32 cellular contexts compared by ENCODE assay signal in genomic region chr20:14801591-14802325, GRCh38.
DNase-seq lines count a peak whose midpoint lies in the region; ATAC-seq, FAIRE-seq and TF ChIP-seq lines count a peak whose summit lies in the region.
"Had no signal": no experiment of that assay in that cellular context is flagged by ENCODE, and none has a peak within 500 bp of the region (broad histone marks: within the 10 kb centered on the region; RNA-seq: fewer than 3 reads in every experiment).

No MANE protein-coding gene starts in this region.

- no peak for TF ChIP-seq POLR2A in GM12878 (IDR thresholded peaks at IDR 0.05; ENCODE audit: low read depth, low read length)

- H3K36me3 ChIP-seq in GM12878 (ENCODE audit: control insufficient read depth in 2 of 2, insufficient read depth in 2 of 2, low read length in 1 of 2) = no peaks in the 10 kb centered on the region
- H3K36me3 ChIP-seq in osteoblast (ENCODE audit: insufficient read depth, low read length) = no peaks in the 10 kb centered on the region
- H3K36me3 ChIP-seq: breast epithelium, gastrocnemius medialis, HAP-1, SJCRH30 had no signal

- no peak for TF ChIP-seq EP300 in GM12878 (IDR thresholded peaks at IDR 0.05; ENCODE audit: borderline replicate concordance in 1 of 2, control insufficient read depth in 1 of 2, low read depth in 2 of 2, low read length in 2 of 2)

- H3K9me3 ChIP-seq in GM12878 (replicated peaks; ENCODE audit: control insufficient read depth, insufficient read depth, low read length) (peaks cover 4% of the 10 kb centered on the region; the same call in 1 of the 3 replicates), T-helper 17 cell (ENCODE audit: control insufficient read depth, low read length, poor library complexity, severe bottlenecking) (no peaks in the 10 kb centered on the region), osteoblast (ENCODE audit: low read depth, low read length) (peaks cover 5% of the 10 kb centered on the region)
- H3K9me3 ChIP-seq: breast epithelium, gastrocnemius medialis, HAP-1, SJCRH30 had no signal

- H3K27me3 ChIP-seq in GM12878 (replicated peaks in 1 of 2; ENCODE audit: control insufficient read depth in 2 of 2, insufficient read depth in 2 of 2, low read length in 1 of 2) (no peaks in the 10 kb centered on the region), osteoblast (ENCODE audit: insufficient read depth, low read length) (no peaks in the 10 kb centered on the region)
- H3K27me3 ChIP-seq: breast epithelium, gastrocnemius medialis, SJCRH30 had no signal

- H3K4me3 Mint-ChIP-seq in T-helper 17 cell = no peak overlapping the region
- H3K4me3 Mint-ChIP-seq: CD4-positive, alpha-beta T cell; nephron; stimulated activated naive B cell treated with anti-CD40 and anti-IgM and Interleukin-4, amounts not matched to agents 10 μg/mL and 1 μg/mL and 100 μg/mL, for 72 hours; T-helper 1 cell treated with Interleukin-12 subunit alpha and Interleukin-12 subunit beta and Interleukin-4 antibody, amounts not matched to agents 30 μg/mL and 1 μg/mL, for 36 hours had no signal

- ATAC-seq in GM19351 (IDR thresholded peaks at IDR 0.05; ENCODE audit: unreplicated experiment) (peak; percentile 77), HG02970 (IDR thresholded peaks at IDR 0.05; ENCODE audit: low FRiP score, unreplicated experiment) (peak; percentile 58), GM12878 (peak; percentile 85), left ventricle myocardium superior (no peak), HG02852 (IDR thresholded peaks at IDR 0.05; ENCODE audit: unreplicated experiment) (no peak), T-helper 17 cell (no peak)
- ATAC-seq: A549; activated naive CD4-positive, alpha-beta T cell treated with anti-CD3 and anti-CD28 coated beads, Interleukin-2, amount 50 U/mL, for 72 hours; gastrocnemius medialis; stimulated activated naive B cell treated with anti-CD40 and anti-IgM and Interleukin-4, amounts not matched to agents 10 μg/mL and 1 μg/mL and 100 μg/mL, for 72 hours had no signal

- H2AFZ ChIP-seq in GM12878 (ENCODE audit: control insufficient read depth, low read depth, low read length) (peak overlapping the region; percentile 21), osteoblast (ENCODE audit: low read length) (no peak overlapping the region)

- H3K9ac ChIP-seq in GM12878 (ENCODE audit: control insufficient read depth, insufficient read depth, low read length) = no peak overlapping the region

- TF ChIP-seq RAD21 in GM12878 (IDR thresholded peaks at IDR 0.05; ENCODE audit: insufficient read depth, low read depth, low read length) = no peak

- intact Hi-C loops in GM12878 (cut with micrococcal nuclease; ENCODE audit: unreplicated experiment) = no loop called here
- intact Hi-C loops in left ventricle myocardium superior (cut with micrococcal nuclease) = no loop called here

- no peak for TF ChIP-seq CTCF in GM12865 (IDR thresholded peaks at IDR 0.05; ENCODE audit: insufficient read depth, low read depth, low read length, missing control alignments)
- TF ChIP-seq CTCF in GM12878 (IDR thresholded peaks at IDR 0.05 in 2 of 3, conservative IDR thresholded peaks at IDR 0.05 in 1 of 3; ENCODE audit: control insufficient read depth in 2 of 3, extremely low read depth in 1 of 3, insufficient read depth in 1 of 3, low read depth in 3 of 3, low read length in 3 of 3) = no peak
- TF ChIP-seq CTCF in osteoblast (IDR thresholded peaks at IDR 0.05; ENCODE audit: extremely low read depth, low read depth, low read length) = no peak

- H3K4me2 ChIP-seq in GM12878 (ENCODE audit: control insufficient read depth, insufficient read depth) (no peak overlapping the region), osteoblast (ENCODE audit: insufficient read depth, low read length) (no peak overlapping the region)
- H3K4me2 ChIP-seq: A549 had no signal

- WGBS in GM12878 (ENCODE audit: insufficient coverage, insufficient replicate concordance, low lambda C conversion rate, missing lambda C conversion rate) = 43% methylated on average over 5 of the region's 5 CpGs

- BruUV-seq in GM12878 (replicated peaks; lab: Mats Ljungman, UMichigan) = no TSS peak

- H3K4me3 ChIP-seq in GM12865 (ENCODE audit: low read depth, low read length) (peak overlapping the region; percentile 8; the same call in 1 of the 2 replicates), GM12878 (no peak overlapping the region), osteoblast (ENCODE audit: insufficient read depth, low read length) (no peak overlapping the region)
- H3K4me3 ChIP-seq: A549, breast epithelium, gastrocnemius medialis, HAP-1, SJCRH30 had no signal

- H3K27ac ChIP-seq in GM12878 (ENCODE audit: control insufficient read depth, insufficient read depth) (no peak overlapping the region), osteoblast (ENCODE audit: low read depth, low read length) (no peak overlapping the region)
- H3K27ac ChIP-seq: A549, breast epithelium, gastrocnemius medialis, SJCRH30 had no signal

- SMC1A ChIA-PET in GM12878 (lab: Charles Lee; ENCODE audit: uncharacterized antibody, unreplicated experiment) = no interaction called here

- in situ Hi-C loops in GM12878 (cut with MboI) = no loop called here

- no peaks in the 10 kb centered on the region; the same call in 1 of the 2 replicates for H3K4me1 ChIP-seq in GM12878 (ENCODE audit: control insufficient read depth, insufficient read depth, low read length)
- no peaks in the 10 kb centered on the region for H3K4me1 ChIP-seq in osteoblast (ENCODE audit: insufficient read depth, low read length)
- H3K4me1 ChIP-seq: A549, breast epithelium, gastrocnemius medialis, HAP-1, SJCRH30 had no signal

- CTCF ChIA-PET in GM12878 (lab: Yijun Ruan, JAX) = no interaction called here

- H4K20me1 ChIP-seq in GM12878 (ENCODE audit: control insufficient read depth, insufficient read depth) (no peaks in the 10 kb centered on the region), osteoblast (ENCODE audit: insufficient read depth, low read length) (no peaks in the 10 kb centered on the region)

- H3K79me2 ChIP-seq in GM12878 (ENCODE audit: control insufficient read depth, insufficient read depth, low read length) (no peaks in the 10 kb centered on the region), osteoblast (ENCODE audit: insufficient read depth, low read length) (no peaks in the 10 kb centered on the region)

- peak; percentile 41 for FAIRE-seq in GM12878 (lab: Jason Lieb, UNC)
- FAIRE-seq: TTC549 had no signal

- DNase-seq in GM12865 (ENCODE audit: low read depth) = peak; percentile 39
- DNase-seq in GM12878 (ENCODE audit: low read depth, low spot score) = peak; percentile 4
- DNase-seq in left ventricle myocardium superior = no peak
- DNase-seq in T-helper 17 cell = no peak
- DNase-seq in osteoblast (ENCODE audit: insufficient read length, low spot score, missing footprints) = no peak
- DNase-seq: activated CD4-positive, alpha-beta T cell treated with anti-CD3 and anti-CD28 coated beads, Interleukin-2, amount 50 U/mL, for 1 hour; activated CD4-positive, CD25-positive, alpha-beta regulatory T cell; activated effector memory CD4-positive, alpha-beta T cell treated with Interleukin-2 at 50 U/mL for 16 hours; activated T-cell treated with anti-CD3 and anti-CD28 coated beads, Interleukin-2, amount 50 U/mL, for 1 hour; AML-193; amygdala; CD4-positive, alpha-beta T cell; effector CD4-positive, alpha-beta T cell; gastrocnemius medialis; NCI-H1048; NCI-H2107; NCI-H446 treated with DMSO at 0.1 percent for 48 hours; NCI-H774; RPMI8226; SJCRH30; stimulated activated naive B cell treated with anti-CD40 and anti-IgM and Interleukin-4, amounts not matched to agents 10 μg/mL and 1 μg/mL and 100 μg/mL, for 72 hours; substantia nigra had no signal

- H3K4me1 Mint-ChIP-seq in T-helper 17 cell = no peaks in the 10 kb centered on the region
- H3K4me1 Mint-ChIP-seq: nephron; stimulated activated naive B cell treated with anti-CD40 and anti-IgM and Interleukin-4, amounts not matched to agents 10 μg/mL and 1 μg/mL and 100 μg/mL, for 72 hours had no signal

- H3K36me3 Mint-ChIP-seq in T-helper 17 cell (ENCODE audit: low read depth) = no peaks in the 10 kb centered on the region
- H3K36me3 Mint-ChIP-seq: stimulated activated naive B cell treated with anti-CD40 and anti-IgM and Interleukin-4, amounts not matched to agents 10 μg/mL and 1 μg/mL and 100 μg/mL, for 72 hours had no signal

- no peaks in the 10 kb centered on the region for H3K27me3 Mint-ChIP-seq in T-helper 17 cell
- H3K27me3 Mint-ChIP-seq: CD4-positive, alpha-beta T cell; stimulated activated naive B cell treated with anti-CD40 and anti-IgM and Interleukin-4, amounts not matched to agents 10 μg/mL and 1 μg/mL and 100 μg/mL, for 72 hours had no signal

- no peak overlapping the region for H3K27ac Mint-ChIP-seq in T-helper 17 cell
- H3K27ac Mint-ChIP-seq: activated naive CD4-positive, alpha-beta T cell treated with anti-CD3 and anti-CD28 coated beads, Interleukin-2, amount 50 U/mL, for 72 hours; CD4-positive, alpha-beta T cell; nephron; stimulated activated naive B cell treated with anti-CD40 and anti-IgM and Interleukin-4, amounts not matched to agents 10 μg/mL and 1 μg/mL and 100 μg/mL, for 72 hours; T-helper 1 cell treated with Interleukin-12 subunit alpha and Interleukin-12 subunit beta and Interleukin-4 antibody, amounts not matched to agents 30 μg/mL and 1 μg/mL, for 36 hours had no signal

- POLR2A ChIA-PET in GM12878 (lab: Charles Lee) = no interaction called here

- RAD21 ChIA-PET in GM12878 (lab: Charles Lee; ENCODE audit: unreplicated experiment) = no interaction called here

TF ChIP-seq in GM12878, 131 proteins besides CTCF, POLR2A, EP300 and RAD21 (continues in another document):
- no peak for TF ChIP-seq REST (IDR thresholded peaks at IDR 0.05; ENCODE audit: low read depth, low read length)

Comparison
In these comparisons a context has a peak if more than half of its experiments do, and no peak if none do; other contexts are left out.
1. DNase-seq: peak in GM12865 (single experiment) and GM12878 (single experiment); none in left ventricle myocardium superior (single experiment), T-helper 17 cell (0 of 3) and osteoblast (single experiment).
2. ATAC-seq: peak in GM19351 (single experiment), HG02970 (single experiment) and GM12878 (single experiment); none in left ventricle myocardium superior (single experiment), HG02852 (single experiment) and T-helper 17 cell (single experiment).